Comparison of ENCODE assay signal across 13 cellular contexts in the genomic region with DNA sequence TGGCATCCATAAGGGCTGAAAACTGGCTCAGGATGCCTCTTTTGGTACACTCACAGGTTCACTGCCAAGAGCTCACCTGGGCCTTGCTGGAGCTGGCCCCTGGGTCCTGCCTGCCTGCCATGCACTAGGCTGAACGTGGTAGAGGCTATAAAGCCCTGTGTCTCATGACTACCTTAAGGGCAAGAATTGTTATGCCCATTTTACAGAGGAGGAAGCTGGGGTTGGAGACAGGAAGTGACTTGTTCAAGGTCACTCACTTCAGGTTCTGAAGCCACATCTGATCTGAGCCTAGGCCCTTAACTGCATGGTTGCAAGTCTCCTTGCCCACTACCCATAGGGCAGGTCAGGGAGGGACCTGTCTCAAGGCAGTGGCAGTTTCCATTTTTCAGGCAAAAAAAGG. TPM values are rescaled to one million over a fixed set of nuclear protein-coding genes. Genes with fewer than 3 reads are reported as not detected.
DNase-seq lines count a peak whose midpoint lies in the region; ATAC-seq and TF ChIP-seq lines count a peak whose summit lies in the region.
"Had no signal": no experiment of that assay in that cellular context is flagged by ENCODE, and none has a peak within 500 bp of the region (broad histone marks: within the 10 kb centered on the region; RNA-seq: fewer than 3 reads in every experiment).

No MANE protein-coding gene starts in this region.

- ATAC-seq in aorta (ENCODE audit: low FRiP score) = no peak

- H3K9me3 ChIP-seq in endodermal cell (ENCODE audit: control insufficient read depth, low read length) = no peaks in the 10 kb centered on the region
- no peaks in the 10 kb centered on the region for H3K9me3 ChIP-seq in subcutaneous abdominal adipose tissue (ENCODE audit: control insufficient read depth in 5 of 5, low read length in 5 of 5)
- H3K9me3 ChIP-seq in aorta (ENCODE audit: control insufficient read depth, low read length) = no peaks in the 10 kb centered on the region
- H3K9me3 ChIP-seq: esophagus muscularis mucosa, Peyer's patch had no signal

- H3K36me3 ChIP-seq in endodermal cell (ENCODE audit: control insufficient read depth, insufficient read depth, low read length) (peaks cover 42% of the 10 kb centered on the region), subcutaneous abdominal adipose tissue (ENCODE audit: control insufficient read depth in 5 of 5, insufficient read depth in 5 of 5, low read length in 5 of 5) (peaks cover 0 to 4% (median 2%) of the 10 kb centered on the region in 5 donors), aorta (ENCODE audit: control insufficient read depth in 1 of 2, insufficient read depth in 2 of 2, low read length in 1 of 2) (no peaks in the 10 kb centered on the region)
- H3K36me3 ChIP-seq: Peyer's patch had no signal

- no peaks in the 10 kb centered on the region for H3K9me3 Mint-ChIP-seq in activated naive CD4-positive, alpha-beta T cell treated with anti-CD3 and anti-CD28 coated beads for 36 hours
- no peaks in the 10 kb centered on the region for H3K9me3 Mint-ChIP-seq in endodermal cell

- peaks cover 6% of the 10 kb centered on the region for H3K36me3 Mint-ChIP-seq in activated naive CD4-positive, alpha-beta T cell treated with anti-CD3 and anti-CD28 coated beads for 36 hours (ENCODE audit: low read depth)
- peaks cover 30% of the 10 kb centered on the region for H3K36me3 Mint-ChIP-seq in endodermal cell (ENCODE audit: low read depth)

- H3K4me3 ChIP-seq in endodermal cell (ENCODE audit: low read length) = no peak overlapping the region
- H3K4me3 ChIP-seq in subcutaneous abdominal adipose tissue (ENCODE audit: low read depth in 1 of 5, low read length in 5 of 5) = no peak overlapping the region
- no peak overlapping the region for H3K4me3 ChIP-seq in aorta (ENCODE audit: low read length in 2 of 2)
- H3K4me3 ChIP-seq: esophagus muscularis mucosa, Peyer's patch had no signal

- no peaks in the 10 kb centered on the region for H3K27me3 ChIP-seq in endodermal cell (ENCODE audit: control insufficient read depth, insufficient read depth, low read length, poor library complexity, severe bottlenecking)
- H3K27me3 ChIP-seq in subcutaneous abdominal adipose tissue (ENCODE audit: control insufficient read depth in 5 of 5, insufficient read depth in 4 of 5, low read length in 5 of 5) = no peaks in the 10 kb centered on the region
- no peaks in the 10 kb centered on the region for H3K27me3 ChIP-seq in aorta (ENCODE audit: control insufficient read depth in 1 of 2, insufficient read depth in 2 of 2, low read length in 1 of 2)
- H3K27me3 ChIP-seq: esophagus muscularis mucosa, Peyer's patch had no signal

- H3K27ac ChIP-seq in RWPE1 (peak overlapping the region; percentile 50), endodermal cell (ENCODE audit: low read depth, low read length) (no peak overlapping the region), subcutaneous abdominal adipose tissue (ENCODE audit: low read depth, low read length) (peak overlapping the region; percentile 52), aorta (ENCODE audit: low read depth in 1 of 2, low read length in 2 of 2) (no peak overlapping the region)

- H3K27ac Mint-ChIP-seq in activated naive CD4-positive, alpha-beta T cell treated with anti-CD3 and anti-CD28 coated beads for 36 hours = peak overlapping the region; percentile 46
- H3K27ac Mint-ChIP-seq in endodermal cell = peak overlapping the region; percentile 55

- no peak overlapping the region for H3K4me3 Mint-ChIP-seq in activated naive CD4-positive, alpha-beta T cell treated with anti-CD3 and anti-CD28 coated beads for 36 hours
- H3K4me3 Mint-ChIP-seq in endodermal cell = no peak overlapping the region

- H3K4me1 ChIP-seq in endodermal cell (ENCODE audit: control insufficient read depth, insufficient read depth, low read length) = peaks cover 27% of the 10 kb centered on the region
- H3K4me1 ChIP-seq in subcutaneous abdominal adipose tissue (ENCODE audit: control insufficient read depth in 5 of 5, insufficient read depth in 5 of 5, low read length in 5 of 5) = peaks cover 21 to 77% (median 68%) of the 10 kb centered on the region in 5 donors
- peaks cover 2 to 4% of the 10 kb centered on the region in 2 donors for H3K4me1 ChIP-seq in aorta (ENCODE audit: control insufficient read depth in 1 of 2, insufficient read depth in 2 of 2, low read length in 2 of 2)

- intact Hi-C loops in activated naive CD4-positive, alpha-beta T cell treated with anti-CD3 and anti-CD28 coated beads for 36 hours (cut with micrococcal nuclease) = no loop called here
- intact Hi-C loops in aorta (cut with DNase I) = no loop called here

- H3K4me1 Mint-ChIP-seq in activated naive CD4-positive, alpha-beta T cell treated with anti-CD3 and anti-CD28 coated beads for 36 hours (ENCODE audit: low read depth) = peaks cover 75% of the 10 kb centered on the region
- H3K4me1 Mint-ChIP-seq in endodermal cell = peaks cover 35% of the 10 kb centered on the region

- POLR2A ChIA-PET in RWPE1 (lab: Yijun Ruan, JAX; ENCODE audit: low non-redundant PET) = no interaction called here

- no peak for TF ChIP-seq CTCF in RWPE1 (conservative IDR thresholded peaks at IDR 0.05; ENCODE audit: low read depth)
- TF ChIP-seq CTCF in endodermal cell (conservative IDR thresholded peaks at IDR 0.05) = no peak

- CTCF ChIA-PET in activated naive CD4-positive, alpha-beta T cell treated with anti-CD3 and anti-CD28 coated beads for 36 hours (lab: Charles Lee) = interaction anchor here (1.3 kb wide), 1 partner anchor 35 kb away, joined by 5 read pairs; no protein-coding TSS in a partner anchor
- CTCF ChIA-PET in RWPE1 (lab: Yijun Ruan, JAX) = interaction anchor here (0.6 kb wide), 1 partner anchor 30 kb away, joined by 7 read pairs; no protein-coding TSS in a partner anchor

- H3K27me3 Mint-ChIP-seq in activated naive CD4-positive, alpha-beta T cell treated with anti-CD3 and anti-CD28 coated beads for 36 hours (ENCODE audit: low read depth) = no peaks in the 10 kb centered on the region
- no peaks in the 10 kb centered on the region for H3K27me3 Mint-ChIP-seq in endodermal cell (ENCODE audit: insufficient read depth)

- H3K9ac ChIP-seq in endodermal cell (ENCODE audit: extremely low read depth, low read length, poor library complexity, severe bottlenecking) (no peak overlapping the region), subcutaneous abdominal adipose tissue (ENCODE audit: low read length in 5 of 5) (peak overlapping the region in 2 of 5 donors; percentile 17 to 48)

- WGBS in endodermal cell (ENCODE audit: insufficient coverage in 1 of 2, insufficient read length in 1 of 2), 2 experiments = 100% methylated on average over 1 of the region's 1 CpG
- WGBS in aorta, 2 donors = 83 to 87% methylated on average over 1 of the region's 1 CpG

- DNase-seq in activated naive CD4-positive, alpha-beta T cell treated with anti-CD3 and anti-CD28 coated beads for 36 hours = no peak
- no peak for DNase-seq in activated naive CD4-positive, alpha-beta T cell treated with anti-CD3 and anti-CD28 coated beads, Interleukin-2, amount 50 U/mL, for 16 hours
- no peak for DNase-seq in RWPE1 (ENCODE audit: low spot score)
- no peak for DNase-seq in endodermal cell
- DNase-seq in NCI-H1694 (lab: John Stamatoyannopoulos, UW) = no peak
- DNase-seq in SW480 (ENCODE audit: low spot score) = no peak
- DNase-seq in aorta = no peak
- DNase-seq: caudate nucleus, NCI-H226, Peyer's patch, retina had no signal

RNA-seq across cellular contexts. Expression of gene STK40, which starts 7.9 kb away (rescaled TPM):
- 10 to 100 TPM; 39.6 to 40.6 TPM for total RNA-seq in activated naive CD4-positive, alpha-beta T cell treated with anti-CD3 and anti-CD28 coated beads for 36 hours
- total RNA-seq in endodermal cell = 10 to 100 TPM; 19.4 to 32.4 TPM
- polyA plus RNA-seq in endodermal cell (2013, experiment 1 of 2) = 39.4 TPM
- 38.5 TPM for polyA plus RNA-seq in endodermal cell (2013, experiment 2 of 2)
- 10 to 100 TPM; 63.9 to 95.7 TPM for total RNA-seq in aorta
- polyA plus RNA-seq in aorta = 10 to 100 TPM; 33.2 to 35.4 TPM

RNA-seq across cellular contexts. Expression of gene LSM10, which starts 19.9 kb away (rescaled TPM):
- total RNA-seq in activated naive CD4-positive, alpha-beta T cell treated with anti-CD3 and anti-CD28 coated beads for 36 hours = 10 to 100 TPM; 33.5 to 36.5 TPM
- total RNA-seq in endodermal cell = 10 to 100 TPM; 37.5 to 45.6 TPM
- polyA plus RNA-seq in endodermal cell (2013, experiment 1 of 2) = 31.2 TPM
- polyA plus RNA-seq in endodermal cell (2013, experiment 2 of 2) = 32.0 TPM
- 10 to 100 TPM; 30.1 TPM for total RNA-seq in aorta
- 10 to 100 TPM; 39.6 to 57.7 TPM for polyA plus RNA-seq in aorta

RNA-seq across cellular contexts. Expression of gene EVA1B, which starts 54.3 kb away (rescaled TPM):
- 1 to 10 TPM; 1.9 to 2.1 TPM for total RNA-seq in activated naive CD4-positive, alpha-beta T cell treated with anti-CD3 and anti-CD28 coated beads for 36 hours
- total RNA-seq in endodermal cell (10 to 100 TPM; 14.1 to 16.3 TPM), aorta (10 to 100 TPM; 44.7 to 58.3 TPM)
- polyA plus RNA-seq in endodermal cell (2013, experiment 1 of 2) = 26.5 TPM
- 28.6 TPM for polyA plus RNA-seq in endodermal cell (2013, experiment 2 of 2)
- polyA plus RNA-seq in aorta = 100 to 1,000 TPM in 1 of 2 donors, 10 to 100 TPM in 1; 38.2 to 165 TPM

Comparison
In these comparisons a context has a peak if more than half of its experiments do, and no peak if none do; other contexts are left out.
1. H3K27ac ChIP-seq: peak in RWPE1 (single experiment) and subcutaneous abdominal adipose tissue (single experiment); none in endodermal cell (single experiment) and aorta (0 of 2).
2. RNA of gene EVA1B, which starts 54.3 kb away (total RNA-seq): 44.7 to 58.3 TPM in aorta and 14.1 to 16.3 TPM in endodermal cell; 1.9 to 2.1 TPM in activated naive CD4-positive, alpha-beta T cell treated with anti-CD3 and anti-CD28 coated beads for 36 hours; every median in the first group is over 4 times any median in the second.